8 cellular contexts compared by ENCODE assay signal in genomic region chr14:20343092-20343854, GRCh38. TPM values are rescaled to one million over a fixed set of nuclear protein-coding genes. Genes with fewer than 3 reads are reported as not detected.
DNase-seq lines count a peak whose midpoint lies in the region; ATAC-seq and TF ChIP-seq lines count a peak whose summit lies in the region.

TSS of gene PARP2 (plus strand) at chr14:20343635. CDS start at chr14:20343642, 7 bp downstream.

- no peaks in the 10 kb centered on the region for H3K27me3 ChIP-seq in BLaER1 treated with 17β-estradiol and CSF1 and Interleukin-3, amounts not matched to agents 10 nM and 100 nM

- H4K20me1 ChIP-seq in BLaER1 treated with 17β-estradiol and CSF1 and Interleukin-3, amounts not matched to agents 10 nM and 100 nM, result no peaks in the 10 kb centered on the region

- CTCF ChIA-PET in activated CD4-positive, alpha-beta T cell treated with anti-CD3 and anti-CD28 coated beads, Interleukin-2, amount 10 ng/mL, durations not matched to agents 7 days and 5 days (lab: Charles Lee), result interaction anchor here (0.7 to 4.4 kb wide), 11 partner anchors 9 to 277 kb away, joined by 3 to 31 read pairs (median 6); partner anchors contain the start of genes APEX1, CCNB1IP1 and OSGEP

- peak; percentile 97 for ATAC-seq in GM19328 (IDR thresholded peaks at IDR 0.05; ENCODE audit: unreplicated experiment)
- ATAC-seq in HG03520 (IDR thresholded peaks at IDR 0.05; ENCODE audit: unreplicated experiment), result peak; percentile 85
- peak; percentile 91 for ATAC-seq in left colon

- H3K4me3 Mint-ChIP-seq in activated CD4-positive, alpha-beta T cell treated with anti-CD3 and anti-CD28 coated beads, Interleukin-2, amount 10 ng/mL, durations not matched to agents 7 days and 5 days, result peak within 1 kb of the TSS; percentile 92

- H3K4me1 Mint-ChIP-seq in activated CD4-positive, alpha-beta T cell treated with anti-CD3 and anti-CD28 coated beads, Interleukin-2, amount 10 ng/mL, durations not matched to agents 7 days and 5 days, result peaks cover 26% of the 10 kb centered on the region

- H3K4me3 ChIP-seq in BLaER1 treated with 17β-estradiol and CSF1 and Interleukin-3, amounts not matched to agents 10 nM and 100 nM, result peak within 1 kb of the TSS; percentile 69 to 86 (median 76)
- peak within 1 kb of the TSS; percentile 76 for H3K4me3 ChIP-seq in coronary artery

- peaks cover 2% of the 10 kb centered on the region for H3K27me3 Mint-ChIP-seq in activated CD4-positive, alpha-beta T cell treated with anti-CD3 and anti-CD28 coated beads, Interleukin-2, amount 10 ng/mL, durations not matched to agents 7 days and 5 days

- H3K36me3 ChIP-seq in BLaER1 treated with 17β-estradiol and CSF1 and Interleukin-3, amounts not matched to agents 10 nM and 100 nM, result peaks cover 29 to 35% (median 33%) of the 10 kb centered on the region in 11 experiments

- POLR2A ChIA-PET in activated CD4-positive, alpha-beta T cell treated with anti-CD3 and anti-CD28 coated beads, Interleukin-2, amount 10 ng/mL, durations not matched to agents 7 days and 5 days (lab: Charles Lee), result interaction anchor here (0.5 to 2.7 kb wide), 11 partner anchors 10 to 453 kb away, joined by 3 to 20 read pairs (median 5); partner anchors contain the start of genes APEX1, CCNB1IP1, OSGEP and PIP4P1

- no peak for TF ChIP-seq CTCF in coronary artery (IDR thresholded peaks at IDR 0.05)

- intact Hi-C loops in left colon (cut with DNase I, micrococcal nuclease), result loop anchor here in 1 of 2 donors (5.0 to 10.0 kb wide), 2 partner anchors 112 to 339 kb away; partner anchors contain the start of genes APEX1, OSGEP and RNASE4

- H3K27ac Mint-ChIP-seq in activated CD4-positive, alpha-beta T cell treated with anti-CD3 and anti-CD28 coated beads, Interleukin-2, amount 10 ng/mL, durations not matched to agents 7 days and 5 days, result peak within 1 kb of the TSS; percentile 99

- peak within 1 kb of the TSS; percentile 68 to 93 (median 84) for H3K4me2 ChIP-seq in BLaER1 treated with 17β-estradiol and CSF1 and Interleukin-3, amounts not matched to agents 10 nM and 100 nM

- H3K4me1 ChIP-seq in BLaER1 treated with 17β-estradiol and CSF1 and Interleukin-3, amounts not matched to agents 10 nM and 100 nM, result peaks cover 10 to 23% (median 12%) of the 10 kb centered on the region in 10 experiments; a peak in 19 of 20 replicates

- H3K27ac ChIP-seq in BLaER1 treated with 17β-estradiol and CSF1 and Interleukin-3, amounts not matched to agents 10 nM and 100 nM, result peak within 1 kb of the TSS; percentile 76 to 88 (median 82)
- H3K27ac ChIP-seq in coronary artery, result peak within 1 kb of the TSS; percentile 92

- peak within 1 kb of the TSS; percentile 83 to 92 (median 87) for H3K9ac ChIP-seq in BLaER1 treated with 17β-estradiol and CSF1 and Interleukin-3, amounts not matched to agents 10 nM and 100 nM

- DNase-seq in NCI-H69 (lab: John Stamatoyannopoulos, UW) (peak; percentile 100), coronary artery (ENCODE audit: low spot score) (peak; percentile 99), left colon (peak; percentile 95 to 98)
- DNase-seq in activated CD4-positive, alpha-beta T cell treated with anti-CD3 and anti-CD28 coated beads, Interleukin-2, amount 10 ng/mL, durations not matched to agents 7 days and 5 days, result peak; percentile 93
- DNase-seq in stimulated activated CD4-positive, alpha-beta T cell treated with anti-CD3 and anti-CD28 coated beads, Interleukin-1b, Interleukin-23, amount 100 ng/mL, for 48 hours, result peak; percentile 98

- no peaks in the 10 kb centered on the region for H3K9me3 Mint-ChIP-seq in activated CD4-positive, alpha-beta T cell treated with anti-CD3 and anti-CD28 coated beads, Interleukin-2, amount 10 ng/mL, durations not matched to agents 7 days and 5 days

- H3K9me3 ChIP-seq in BLaER1 treated with 17β-estradiol and CSF1 and Interleukin-3, amounts not matched to agents 10 nM and 100 nM (replicated peaks in 1 of 11), result no peaks in the 10 kb centered on the region

- H3K36me3 Mint-ChIP-seq in activated CD4-positive, alpha-beta T cell treated with anti-CD3 and anti-CD28 coated beads, Interleukin-2, amount 10 ng/mL, durations not matched to agents 7 days and 5 days (ENCODE audit: low read depth), result peaks cover 24% of the 10 kb centered on the region

RNA-seq across cellular contexts. Expression of gene PARP2, which starts in this region (rescaled TPM):
- total RNA-seq in activated CD4-positive, alpha-beta T cell treated with anti-CD3 and anti-CD28 coated beads, Interleukin-2, amount 10 ng/mL, durations not matched to agents 7 days and 5 days, result 10 to 100 TPM; 28.6 to 32.5 TPM
- total RNA-seq in left colon, result 10 to 100 TPM; 10.0 to 10.7 TPM

Comparison
In these comparisons a context has a peak if more than half of its experiments do, and no peak if none do; other contexts are left out.
1. Peak in every context shown above with its lines: DNase-seq, ATAC-seq, H3K4me3 ChIP-seq and H3K27ac ChIP-seq.